In genomic region chr19:33279430-33280350, GRCh38 we compare ENCODE assay signal across 1 cellular context.
TF ChIP-seq lines count a peak whose summit lies in the region.

No MANE protein-coding gene starts in this region.

TF ChIP-seq in HepG2, 621 proteins besides CTCF, POLR2A, EP300 and RAD21 (continued from another document and continues in another):
- TF ChIP-seq ZNF691 (CRISPR knock-in tag; IDR thresholded peaks at IDR 0.05; ENCODE audit: borderline replicate concordance, low read depth) = peak; percentile 34; the same call in 1 of the 2 replicates
- TF ChIP-seq ZNF770 (CRISPR knock-in tag; IDR thresholded peaks at IDR 0.05) = no peak
- TF ChIP-seq ZSCAN22 (CRISPR knock-in tag; IDR thresholded peaks at IDR 0.05) = no peak
- peak; percentile 83 for TF ChIP-seq ZFX (CRISPR knock-in tag; IDR thresholded peaks at IDR 0.05; ENCODE audit: low read depth)
- no peak for TF ChIP-seq ZFYVE20 (CRISPR knock-in tag; IDR thresholded peaks at IDR 0.05; ENCODE audit: borderline replicate concordance, low read depth)
- TF ChIP-seq YY1 (IDR thresholded peaks at IDR 0.05; ENCODE audit: insufficient read depth, insufficient replicate concordance, low read depth, low read length) = peak; percentile 22
- TF ChIP-seq ZFP36 (IDR thresholded peaks at IDR 0.05; ENCODE audit: borderline replicate concordance, low read depth, low read length, partially characterized antibody) = peak; percentile 65
- TF ChIP-seq, protein P1, sequence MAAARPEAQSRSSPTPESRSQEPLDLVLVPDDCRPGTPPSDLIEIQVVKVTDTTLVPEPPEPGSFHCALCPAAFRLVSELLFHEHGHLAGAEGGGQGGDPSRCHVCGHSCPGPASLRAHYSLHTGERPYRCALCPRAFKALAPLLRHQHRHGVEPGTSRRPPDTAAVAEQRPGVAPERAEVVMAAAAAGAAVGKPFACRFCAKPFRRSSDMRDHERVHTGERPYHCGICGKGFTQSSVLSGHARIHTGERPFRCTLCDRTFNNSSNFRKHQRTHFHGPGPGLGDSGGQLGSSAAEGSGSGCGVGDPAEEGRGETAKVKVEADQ (CRISPR knock-in tag; IDR thresholded peaks at IDR 0.05; ENCODE audit: borderline replicate concordance) = no peak
- no peak for TF ChIP-seq SIX4 (CRISPR knock-in tag; IDR thresholded peaks at IDR 0.05)
- no peak for TF ChIP-seq GPBP1L1 (CRISPR knock-in tag; IDR thresholded peaks at IDR 0.05)
- TF ChIP-seq ZSCAN21 (CRISPR knock-in tag; IDR thresholded peaks at IDR 0.05; ENCODE audit: borderline replicate concordance) = no peak
- no peak for TF ChIP-seq TAF15 (IDR thresholded peaks at IDR 0.05; ENCODE audit: low read depth, low read length, poor library complexity, severe bottlenecking)
- no peak for TF ChIP-seq ZNF772 (CRISPR knock-in tag; IDR thresholded peaks at IDR 0.05)
- TF ChIP-seq DNMT3B (CRISPR knock-in tag; conservative IDR thresholded peaks at IDR 0.05) = no peak
- TF ChIP-seq REPIN1 (CRISPR knock-in tag; IDR thresholded peaks at IDR 0.05; ENCODE audit: borderline replicate concordance, low read depth) = no peak
- no peak for TF ChIP-seq ZNF446 (CRISPR knock-in tag; IDR thresholded peaks at IDR 0.05)
- TF ChIP-seq ZFY (CRISPR knock-in tag; IDR thresholded peaks at IDR 0.05) = peak; percentile 85
- no peak for TF ChIP-seq ZNF441 (CRISPR knock-in tag; IDR thresholded peaks at IDR 0.05; ENCODE audit: borderline replicate concordance)
- no peak for TF ChIP-seq ZNF367 (CRISPR knock-in tag; IDR thresholded peaks at IDR 0.05; ENCODE audit: borderline replicate concordance)
- TF ChIP-seq ZIK1 (CRISPR knock-in tag; IDR thresholded peaks at IDR 0.05; ENCODE audit: borderline replicate concordance, low read depth) = no peak
- TF ChIP-seq KDM5A (IDR thresholded peaks at IDR 0.05; ENCODE audit: borderline replicate concordance, low read length) = no peak
- peak; percentile 32; the same call in 1 of the 2 replicates for TF ChIP-seq PHF21A (CRISPR knock-in tag; IDR thresholded peaks at IDR 0.05)
- no peak for TF ChIP-seq ZNF562 (CRISPR knock-in tag; IDR thresholded peaks at IDR 0.05; ENCODE audit: borderline replicate concordance)
- TF ChIP-seq MED13 (CRISPR knock-in tag; IDR thresholded peaks at IDR 0.05) = no peak
- peak; percentile 37; the same call in 1 of the 2 replicates for TF ChIP-seq PHF8 (CRISPR knock-in tag; IDR thresholded peaks at IDR 0.05)
- no peak for TF ChIP-seq BORCS8-MEF2B (CRISPR knock-in tag; IDR thresholded peaks at IDR 0.05)
- TF ChIP-seq DPF2 (CRISPR knock-in tag; IDR thresholded peaks at IDR 0.05; ENCODE audit: borderline replicate concordance, low read depth) = no peak
- no peak for TF ChIP-seq AHR (CRISPR knock-in tag; IDR thresholded peaks at IDR 0.05)
- TF ChIP-seq TBP (CRISPR knock-in tag; IDR thresholded peaks at IDR 0.05) = no peak
- TF ChIP-seq ATF4 (CRISPR knock-in tag; IDR thresholded peaks at IDR 0.05) = no peak
- TF ChIP-seq HIC2 (CRISPR knock-in tag; IDR thresholded peaks at IDR 0.05; ENCODE audit: low read depth) = peak; percentile 83
- TF ChIP-seq ZSCAN9 (CRISPR knock-in tag; IDR thresholded peaks at IDR 0.05; ENCODE audit: borderline replicate concordance) = no peak; the same call in 1 of the 2 replicates
- no peak for TF ChIP-seq IKZF4 (CRISPR knock-in tag; IDR thresholded peaks at IDR 0.05; ENCODE audit: borderline replicate concordance, low read depth, not compliant biosample characterization)
- no peak for TF ChIP-seq SRSF9 (IDR thresholded peaks at IDR 0.05; ENCODE audit: borderline replicate concordance, insufficient read depth, low read depth, low read length, poor library complexity, severe bottlenecking)
- TF ChIP-seq ZNF749 (CRISPR knock-in tag; IDR thresholded peaks at IDR 0.05; ENCODE audit: borderline replicate concordance) = no peak
- no peak for TF ChIP-seq ATF5 (CRISPR knock-in tag; IDR thresholded peaks at IDR 0.05; ENCODE audit: low read depth)
- no peak for TF ChIP-seq ZFP1 (CRISPR knock-in tag; IDR thresholded peaks at IDR 0.05)
- TF ChIP-seq EED (CRISPR knock-in tag; IDR thresholded peaks at IDR 0.05) = no peak
- TF ChIP-seq TBX3 (IDR thresholded peaks at IDR 0.05; ENCODE audit: borderline replicate concordance) = no peak
- TF ChIP-seq ZSCAN25 (CRISPR knock-in tag; IDR thresholded peaks at IDR 0.05) = peak; percentile 46; the same call in 1 of the 2 replicates
- 0 out of 2 replicates have a peak, but pooled peaks have one; percentile 36 for TF ChIP-seq IRF2 (CRISPR knock-in tag; IDR thresholded peaks at IDR 0.05)
- TF ChIP-seq NR2C2 (CRISPR knock-in tag; IDR thresholded peaks at IDR 0.05; ENCODE audit: borderline replicate concordance) = peak; percentile 71; the same call in 1 of the 2 replicates
- TF ChIP-seq FOXP1 (IDR thresholded peaks at IDR 0.05) = no peak
- no peak; the same call in 1 of the 2 replicates for TF ChIP-seq FOXP1 (CRISPR knock-in tag; IDR thresholded peaks at IDR 0.05)
- TF ChIP-seq PRDM15 (CRISPR knock-in tag; IDR thresholded peaks at IDR 0.05) = no peak
- no peak for TF ChIP-seq TCF7L2 (IDR thresholded peaks at IDR 0.05; ENCODE audit: low read depth, low read length)
- no peak for TF ChIP-seq JUND (CRISPR knock-in tag; IDR thresholded peaks at IDR 0.05)
- peak; percentile 63; the same call in 1 of the 2 replicates for TF ChIP-seq TGIF2 (CRISPR knock-in tag; IDR thresholded peaks at IDR 0.05)
- TF ChIP-seq, protein P2, sequence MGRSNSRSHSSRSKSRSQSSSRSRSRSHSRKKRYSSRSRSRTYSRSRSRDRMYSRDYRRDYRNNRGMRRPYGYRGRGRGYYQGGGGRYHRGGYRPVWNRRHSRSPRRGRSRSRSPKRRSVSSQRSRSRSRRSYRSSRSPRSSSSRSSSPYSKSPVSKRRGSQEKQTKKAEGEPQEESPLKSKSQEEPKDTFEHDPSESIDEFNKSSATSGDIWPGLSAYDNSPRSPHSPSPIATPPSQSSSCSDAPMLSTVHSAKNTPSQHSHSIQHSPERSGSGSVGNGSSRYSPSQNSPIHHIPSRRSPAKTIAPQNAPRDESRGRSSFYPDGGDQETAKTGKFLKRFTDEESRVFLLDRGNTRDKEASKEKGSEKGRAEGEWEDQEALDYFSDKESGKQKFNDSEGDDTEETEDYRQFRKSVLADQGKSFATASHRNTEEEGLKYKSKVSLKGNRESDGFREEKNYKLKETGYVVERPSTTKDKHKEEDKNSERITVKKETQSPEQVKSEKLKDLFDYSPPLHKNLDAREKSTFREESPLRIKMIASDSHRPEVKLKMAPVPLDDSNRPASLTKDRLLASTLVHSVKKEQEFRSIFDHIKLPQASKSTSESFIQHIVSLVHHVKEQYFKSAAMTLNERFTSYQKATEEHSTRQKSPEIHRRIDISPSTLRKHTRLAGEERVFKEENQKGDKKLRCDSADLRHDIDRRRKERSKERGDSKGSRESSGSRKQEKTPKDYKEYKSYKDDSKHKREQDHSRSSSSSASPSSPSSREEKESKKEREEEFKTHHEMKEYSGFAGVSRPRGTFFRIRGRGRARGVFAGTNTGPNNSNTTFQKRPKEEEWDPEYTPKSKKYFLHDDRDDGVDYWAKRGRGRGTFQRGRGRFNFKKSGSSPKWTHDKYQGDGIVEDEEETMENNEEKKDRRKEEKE (IDR thresholded peaks at IDR 0.05) = no peak
- peak; percentile 95; the same call in 1 of the 2 replicates for TF ChIP-seq ZBTB7B (CRISPR knock-in tag; IDR thresholded peaks at IDR 0.05)
- TF ChIP-seq HNRNPLL (IDR thresholded peaks at IDR 0.05; ENCODE audit: low read depth, low read length, poor library complexity, severe bottlenecking) = peak; percentile 57
- TF ChIP-seq, protein P3, sequence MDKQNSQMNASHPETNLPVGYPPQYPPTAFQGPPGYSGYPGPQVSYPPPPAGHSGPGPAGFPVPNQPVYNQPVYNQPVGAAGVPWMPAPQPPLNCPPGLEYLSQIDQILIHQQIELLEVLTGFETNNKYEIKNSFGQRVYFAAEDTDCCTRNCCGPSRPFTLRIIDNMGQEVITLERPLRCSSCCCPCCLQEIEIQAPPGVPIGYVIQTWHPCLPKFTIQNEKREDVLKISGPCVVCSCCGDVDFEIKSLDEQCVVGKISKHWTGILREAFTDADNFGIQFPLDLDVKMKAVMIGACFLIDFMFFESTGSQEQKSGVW (CRISPR knock-in tag; IDR thresholded peaks at IDR 0.05; ENCODE audit: borderline replicate concordance) = no peak
- no peak for TF ChIP-seq BCL6 (CRISPR knock-in tag; IDR thresholded peaks at IDR 0.05)
- TF ChIP-seq MED8 (CRISPR knock-in tag; IDR thresholded peaks at IDR 0.05; ENCODE audit: insufficient replicate concordance) = no peak
